1 cellular context compared by ENCODE assay signal in genomic region chr16:89657442-89658220, GRCh38.
A peak's percentile ranks its signal among the peaks of the same experiment; 100 is the strongest.
TF ChIP-seq lines count a peak whose summit lies in the region.

Gene CHMP1A, minus strand, starts transcription at chr16:89657708. Its CDS starts 120 bp downstream, at chr16:89657588.
Gene SPATA33, plus strand, starts transcription at chr16:89657836. Its CDS starts 76 bp downstream, at chr16:89657912.

TF ChIP-seq in K562, 482 proteins besides CTCF, POLR2A, EP300 and RAD21 (continued from another document and continues in another):
- TF ChIP-seq ZBTB49 (CRISPR knock-in tag; IDR thresholded peaks at IDR 0.05; ENCODE audit: borderline replicate concordance) (no peak), FUS (optimal IDR thresholded peaks at IDR 0.05; ENCODE audit: low read depth, low read length) (peak; percentile 41), YBX1 (IDR thresholded peaks at IDR 0.05) (no peak), MCM2 (IDR thresholded peaks at IDR 0.05; ENCODE audit: low read depth) (no peak), BCOR (IDR thresholded peaks at IDR 0.05) (no peak), NCOA4 (IDR thresholded peaks at IDR 0.05; ENCODE audit: partially characterized antibody) (no peak), NR2C1 (IDR thresholded peaks at IDR 0.05) (peak; percentile 67), NR2C1 (tag; IDR thresholded peaks at IDR 0.05) (peak; percentile 85), CC2D1A (IDR thresholded peaks at IDR 0.05) (no peak), XRCC5 (IDR thresholded peaks at IDR 0.05; ENCODE audit: low read depth, low read length) (no peak), E2F3 (CRISPR knock-in tag; IDR thresholded peaks at IDR 0.05) (0 out of 2 replicates have a peak, but pooled peaks have one; percentile 71), ELF2 (CRISPR knock-in tag; IDR thresholded peaks at IDR 0.05) (peak; percentile 97), ZNF133 (CRISPR knock-in tag; IDR thresholded peaks at IDR 0.05) (no peak), TFAP4 (CRISPR knock-in tag; IDR thresholded peaks at IDR 0.05; ENCODE audit: borderline replicate concordance) (peak; percentile 65; the same call in 1 of the 2 replicates), ZNF79 (CRISPR knock-in tag; IDR thresholded peaks at IDR 0.05; ENCODE audit: low read depth) (no peak), ZNF121 (CRISPR knock-in tag; conservative IDR thresholded peaks at IDR 0.05) (no peak), ARNT (IDR thresholded peaks at IDR 0.05) (no peak), ZNF354B (CRISPR knock-in tag; IDR thresholded peaks at IDR 0.05) (no peak), ZEB2 (IDR thresholded peaks at IDR 0.05) (no peak), HNRNPL (IDR thresholded peaks at IDR 0.05; ENCODE audit: low read depth, low read length) (no peak), MYNN (IDR thresholded peaks at IDR 0.05) (no peak), MYNN (CRISPR knock-in tag; IDR thresholded peaks at IDR 0.05) (no peak), HNRNPK (IDR thresholded peaks at IDR 0.05; ENCODE audit: low read depth, low read length, poor library complexity, severe bottlenecking) (no peak), ZKSCAN1 (IDR thresholded peaks at IDR 0.05; ENCODE audit: low read depth, low read length) (no peak), EZH2 (IDR thresholded peaks at IDR 0.05; ENCODE audit: borderline replicate concordance, low read depth, low read length) (no peak), MCM5 (IDR thresholded peaks at IDR 0.05; ENCODE audit: low read depth) (no peak), RCOR1 (IDR thresholded peaks at IDR 0.05; ENCODE audit: borderline replicate concordance in 1 of 2, low read depth in 2 of 2, low read length in 2 of 2) (no peak; a peak in 1 of 4 replicates), ZBTB7A (IDR thresholded peaks at IDR 0.05; ENCODE audit: borderline replicate concordance, control insufficient read depth, low read depth, low read length) (peak; percentile 72), PTTG1 (tag; IDR thresholded peaks at IDR 0.05; ENCODE audit: low read depth) (no peak), MEF2D (tag; conservative IDR thresholded peaks at IDR 0.05; ENCODE audit: low read depth) (no peak), MXI1 (IDR thresholded peaks at IDR 0.05; ENCODE audit: low read depth, low read length) (peak; percentile 92), MTA3 (IDR thresholded peaks at IDR 0.05; ENCODE audit: borderline replicate concordance) (no peak; the same call in 1 of the 2 replicates), MBD1 (CRISPR knock-in tag; IDR thresholded peaks at IDR 0.05) (no peak), ZNF165 (CRISPR knock-in tag; IDR thresholded peaks at IDR 0.05; ENCODE audit: borderline replicate concordance) (no peak), NFYB (IDR thresholded peaks at IDR 0.05; ENCODE audit: extremely low read depth, insufficient read length) (no peak), NFATC3 (IDR thresholded peaks at IDR 0.05) (peak; percentile 60; the same call in 1 of the 2 replicates), CBX5 (IDR thresholded peaks at IDR 0.05; ENCODE audit: borderline replicate concordance, low read depth) (no peak), ETV1 (tag; conservative IDR thresholded peaks at IDR 0.05; ENCODE audit: low read depth) (peak; percentile 89), HSF4 (CRISPR knock-in tag; IDR thresholded peaks at IDR 0.05; ENCODE audit: borderline replicate concordance) (no peak), YY1 (IDR thresholded peaks at IDR 0.05; ENCODE audit: borderline replicate concordance in 1 of 3, control insufficient read depth in 1 of 3, extremely low read depth in 1 of 3, insufficient read depth in 3 of 3, insufficient read length in 1 of 3, insufficient replicate concordance in 2 of 3, low read depth in 1 of 3, low read length in 2 of 3) (peak in 1 of 3 experiments; percentile 14), SAP30 (IDR thresholded peaks at IDR 0.05; ENCODE audit: borderline replicate concordance, insufficient read depth, low read depth, low read length, poor library complexity, severe bottlenecking) (peak; percentile 89), SETDB1 (IDR thresholded peaks at IDR 0.05; ENCODE audit: low read length) (no peak), ZNF707 (CRISPR knock-in tag; conservative IDR thresholded peaks at IDR 0.05) (peak; percentile 61; the same call in 1 of the 2 replicates), AFF1 (IDR thresholded peaks at IDR 0.05; ENCODE audit: low read depth in 1 of 2, partially characterized antibody in 2 of 2) (no peak), ZNF274 (IDR thresholded peaks at IDR 0.05; ENCODE audit: borderline replicate concordance, low read depth, low read length) (no peak; the same call in 1 of the 2 replicates), TRIM28 (IDR thresholded peaks at IDR 0.05) (no peak), BRCA1 (IDR thresholded peaks at IDR 0.05) (no peak), BRCA1 (CRISPR knock-in tag; IDR thresholded peaks at IDR 0.05) (no peak), ZFPM2 (CRISPR knock-in tag; IDR thresholded peaks at IDR 0.05) (no peak), PML (IDR thresholded peaks at IDR 0.05; ENCODE audit: low read length) (peak; percentile 56; the same call in 1 of the 2 replicates), KLF16 (IDR thresholded peaks at IDR 0.05) (no peak), ZBTB43 (CRISPR knock-in tag; IDR thresholded peaks at IDR 0.05) (no peak)
- TF ChIP-seq, protein P1, sequence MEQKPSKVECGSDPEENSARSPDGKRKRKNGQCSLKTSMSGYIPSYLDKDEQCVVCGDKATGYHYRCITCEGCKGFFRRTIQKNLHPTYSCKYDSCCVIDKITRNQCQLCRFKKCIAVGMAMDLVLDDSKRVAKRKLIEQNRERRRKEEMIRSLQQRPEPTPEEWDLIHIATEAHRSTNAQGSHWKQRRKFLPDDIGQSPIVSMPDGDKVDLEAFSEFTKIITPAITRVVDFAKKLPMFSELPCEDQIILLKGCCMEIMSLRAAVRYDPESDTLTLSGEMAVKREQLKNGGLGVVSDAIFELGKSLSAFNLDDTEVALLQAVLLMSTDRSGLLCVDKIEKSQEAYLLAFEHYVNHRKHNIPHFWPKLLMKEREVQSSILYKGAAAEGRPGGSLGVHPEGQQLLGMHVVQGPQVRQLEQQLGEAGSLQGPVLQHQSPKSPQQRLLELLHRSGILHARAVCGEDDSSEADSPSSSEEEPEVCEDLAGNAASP (IDR thresholded peaks at IDR 0.05), result no peak
- TF ChIP-seq, protein P2, sequence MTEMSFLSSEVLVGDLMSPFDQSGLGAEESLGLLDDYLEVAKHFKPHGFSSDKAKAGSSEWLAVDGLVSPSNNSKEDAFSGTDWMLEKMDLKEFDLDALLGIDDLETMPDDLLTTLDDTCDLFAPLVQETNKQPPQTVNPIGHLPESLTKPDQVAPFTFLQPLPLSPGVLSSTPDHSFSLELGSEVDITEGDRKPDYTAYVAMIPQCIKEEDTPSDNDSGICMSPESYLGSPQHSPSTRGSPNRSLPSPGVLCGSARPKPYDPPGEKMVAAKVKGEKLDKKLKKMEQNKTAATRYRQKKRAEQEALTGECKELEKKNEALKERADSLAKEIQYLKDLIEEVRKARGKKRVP (CRISPR knock-in tag; IDR thresholded peaks at IDR 0.05), result 0 out of 2 replicates have a peak, but pooled peaks have one; percentile 12
- TF ChIP-seq, protein P3, sequence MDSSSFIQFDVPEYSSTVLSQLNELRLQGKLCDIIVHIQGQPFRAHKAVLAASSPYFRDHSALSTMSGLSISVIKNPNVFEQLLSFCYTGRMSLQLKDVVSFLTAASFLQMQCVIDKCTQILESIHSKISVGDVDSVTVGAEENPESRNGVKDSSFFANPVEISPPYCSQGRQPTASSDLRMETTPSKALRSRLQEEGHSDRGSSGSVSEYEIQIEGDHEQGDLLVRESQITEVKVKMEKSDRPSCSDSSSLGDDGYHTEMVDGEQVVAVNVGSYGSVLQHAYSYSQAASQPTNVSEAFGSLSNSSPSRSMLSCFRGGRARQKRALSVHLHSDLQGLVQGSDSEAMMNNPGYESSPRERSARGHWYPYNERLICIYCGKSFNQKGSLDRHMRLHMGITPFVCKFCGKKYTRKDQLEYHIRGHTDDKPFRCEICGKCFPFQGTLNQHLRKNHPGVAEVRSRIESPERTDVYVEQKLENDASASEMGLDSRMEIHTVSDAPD (CRISPR knock-in tag; IDR thresholded peaks at IDR 0.05), result no peak
- TF ChIP-seq, protein P4, sequence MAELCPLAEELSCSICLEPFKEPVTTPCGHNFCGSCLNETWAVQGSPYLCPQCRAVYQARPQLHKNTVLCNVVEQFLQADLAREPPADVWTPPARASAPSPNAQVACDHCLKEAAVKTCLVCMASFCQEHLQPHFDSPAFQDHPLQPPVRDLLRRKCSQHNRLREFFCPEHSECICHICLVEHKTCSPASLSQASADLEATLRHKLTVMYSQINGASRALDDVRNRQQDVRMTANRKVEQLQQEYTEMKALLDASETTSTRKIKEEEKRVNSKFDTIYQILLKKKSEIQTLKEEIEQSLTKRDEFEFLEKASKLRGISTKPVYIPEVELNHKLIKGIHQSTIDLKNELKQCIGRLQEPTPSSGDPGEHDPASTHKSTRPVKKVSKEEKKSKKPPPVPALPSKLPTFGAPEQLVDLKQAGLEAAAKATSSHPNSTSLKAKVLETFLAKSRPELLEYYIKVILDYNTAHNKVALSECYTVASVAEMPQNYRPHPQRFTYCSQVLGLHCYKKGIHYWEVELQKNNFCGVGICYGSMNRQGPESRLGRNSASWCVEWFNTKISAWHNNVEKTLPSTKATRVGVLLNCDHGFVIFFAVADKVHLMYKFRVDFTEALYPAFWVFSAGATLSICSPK (IDR thresholded peaks at IDR 0.05; ENCODE audit: borderline replicate concordance), result no peak
